13 cellular contexts compared by ENCODE assay signal in the genomic region with DNA sequence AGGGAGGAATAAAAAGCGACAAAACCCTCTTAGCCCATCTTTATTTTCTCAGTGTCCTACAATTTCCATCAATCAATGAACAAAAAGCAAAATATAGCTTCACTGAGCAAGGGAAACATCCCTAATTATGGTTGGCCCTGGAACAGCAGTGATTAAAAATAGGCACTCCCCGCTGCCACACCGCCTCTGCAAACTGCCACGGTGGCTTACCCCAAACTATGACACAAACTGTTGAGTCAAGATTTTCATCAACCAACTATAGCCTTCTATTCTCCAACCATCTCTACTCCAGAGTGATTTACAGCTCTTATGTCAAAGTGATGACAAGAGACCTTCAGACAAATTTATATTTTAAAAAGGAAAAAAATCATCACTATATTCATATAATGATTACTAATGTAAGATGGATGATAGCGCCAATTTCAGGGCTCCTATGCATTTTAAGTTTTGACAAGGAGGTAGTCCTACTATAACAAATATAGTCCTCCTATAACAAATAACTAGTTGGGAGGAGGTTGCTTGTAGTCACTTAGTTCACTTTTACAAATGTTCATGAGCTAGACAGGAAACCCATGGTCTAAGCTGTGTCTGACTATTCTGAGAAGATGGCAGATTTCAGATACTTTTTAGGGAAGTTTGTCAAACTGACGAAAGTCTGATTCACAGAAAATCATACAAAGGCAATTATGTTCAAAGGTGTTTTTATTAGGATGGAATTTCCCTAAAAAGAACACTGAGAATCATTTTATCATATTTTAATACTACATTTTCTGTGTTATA. TPM values are rescaled to one million over a fixed set of nuclear protein-coding genes. Genes with fewer than 3 reads are reported as not detected.
A peak's percentile ranks its signal among the peaks of the same experiment; 100 is the strongest.
DNase-seq lines count a peak whose midpoint lies in the region; ATAC-seq and TF ChIP-seq lines count a peak whose summit lies in the region.
"Had no signal": no experiment of that assay in that cellular context is flagged by ENCODE, and none has a peak within 500 bp of the region (broad histone marks: within the 10 kb centered on the region; RNA-seq: fewer than 3 reads in every experiment).

No MANE protein-coding gene starts in this region.

- H3K9me3 ChIP-seq in PC-3 (ENCODE audit: low read length) (no peaks in the 10 kb centered on the region), gastrocnemius medialis (no peaks in the 10 kb centered on the region), tibial nerve (no peaks in the 10 kb centered on the region)

- POLR2A ChIA-PET in PC-3 (lab: Charles Lee; ENCODE audit: unreplicated experiment), result no interaction called here

- no peaks in the 10 kb centered on the region for H3K27me3 ChIP-seq in PC-3 (ENCODE audit: low read length)
- no peaks in the 10 kb centered on the region for H3K27me3 ChIP-seq in gastrocnemius medialis
- H3K27me3 ChIP-seq in tibial nerve, result no peaks in the 10 kb centered on the region

- H3F3A ChIP-seq in PC-3 (ENCODE audit: low read length, unreplicated experiment), result no peaks in the 10 kb centered on the region

- WGBS in tibial nerve, 2 donors, result 73 to 74% methylated on average over 6 of the region's 6 CpGs

- H3K36me3 ChIP-seq in PC-3 (ENCODE audit: low read depth, low read length) (no peaks in the 10 kb centered on the region; the same call in 1 of the 2 replicates), gastrocnemius medialis (peaks cover 0 to 30% of the 10 kb centered on the region in 2 donors), tibial nerve (peaks cover 0 to 42% (median 5%) of the 10 kb centered on the region in 3 donors)

- H3K9ac ChIP-seq in PC-3 (ENCODE audit: low read length), result no peak overlapping the region; the same call in 1 of the 2 replicates

- H3K79me2 ChIP-seq in PC-3 (ENCODE audit: low read length), result no peaks in the 10 kb centered on the region

- no peak for TF ChIP-seq CTCF in PC-3 (conservative IDR thresholded peaks at IDR 0.05; ENCODE audit: low read depth, low read length)
- no peak for TF ChIP-seq CTCF in gastrocnemius medialis (IDR thresholded peaks at IDR 0.05 in 4 of 5, conservative IDR thresholded peaks at IDR 0.05 in 1 of 5)
- TF ChIP-seq CTCF in tibial nerve (IDR thresholded peaks at IDR 0.05), result no peak

- TF ChIP-seq EP300 in tibial nerve (IDR thresholded peaks at IDR 0.05), result no peak

- intact Hi-C loops in PC-3 (cut with micrococcal nuclease), result loop anchor here (1.0 kb wide), 1 partner anchor 20 kb away; no protein-coding TSS in a partner anchor
- intact Hi-C loops in gastrocnemius medialis (cut with DNase I; ENCODE audit: low total_unique reads), result no loop called here

- in situ Hi-C loops in gastrocnemius medialis (cut with MboI; ENCODE audit: low sequenced_read_pairs in 4 of 4), result no loop called here

- H2AFZ ChIP-seq in PC-3 (ENCODE audit: low read length), result no peak overlapping the region

- H3K27ac ChIP-seq in PC-3 (ENCODE audit: low read length) (peak overlapping the region; percentile 82), caudate nucleus (ENCODE audit: low read depth, low read length) (peak overlapping the region; percentile 90), gastrocnemius medialis (peak overlapping the region in 3 of 4 donors; percentile 34 to 64 (median 55)), tibial nerve (peak overlapping the region in 1 of 4 donors; percentile 54)
- H3K27ac ChIP-seq: coronary artery had no signal

- DNase-seq in SKM-1 treated with dmso at 0.1 percent for 144 hours (lab: John Stamatoyannopoulos, UW; ENCODE audit: unreplicated experiment) (peak; percentile 26), SKM-1 (lab: John Stamatoyannopoulos, UW; ENCODE audit: unreplicated experiment) (no peak), PC-3 (no peak), caudate nucleus (lab: John Stamatoyannopoulos, UW) (peak in 8 of 61 donors; percentile 12 to 73 (median 30)), gastrocnemius medialis (no peak), tibial nerve (ENCODE audit: low spot score in 2 of 2) (no peak)
- DNase-seq: 8988T; activated effector memory CD4-positive, alpha-beta T cell treated with anti-CD3 and anti-CD28 coated beads, Interleukin-2, amount 50 U/mL, for 16 hours; NCI-H1436 had no signal

- CTCF ChIA-PET in PC-3 (lab: Charles Lee), result no interaction called here

- H4K20me1 ChIP-seq in PC-3 (ENCODE audit: low read length), result no peaks in the 10 kb centered on the region

- no peak overlapping the region for H3K4me2 ChIP-seq in PC-3 (ENCODE audit: low read length)

- ATAC-seq in PC-3, result no peak
- ATAC-seq in gastrocnemius medialis, result no peak
- no peak for ATAC-seq in HG03342 (IDR thresholded peaks at IDR 0.05; ENCODE audit: unreplicated experiment)
- ATAC-seq in HG03520 (IDR thresholded peaks at IDR 0.05; ENCODE audit: unreplicated experiment), result no peak

- BruUV-seq in PC-3 (replicated peaks; lab: Mats Ljungman, UMichigan), result no TSS peak

- TF ChIP-seq POLR2A in gastrocnemius medialis (IDR thresholded peaks at IDR 0.05) (no peak), tibial nerve (IDR thresholded peaks at IDR 0.05) (no peak)

- H3K4me1 ChIP-seq in PC-3 (ENCODE audit: insufficient read depth, low read length), result peaks cover 29% of the 10 kb centered on the region
- no peaks in the 10 kb centered on the region for H3K4me1 ChIP-seq in gastrocnemius medialis
- H3K4me1 ChIP-seq in tibial nerve, result peaks cover 0 to 4% (median 0%) of the 10 kb centered on the region in 4 donors

- H3K4me3 ChIP-seq in PC-3 (ENCODE audit: low read length), result no peak overlapping the region
- no peak overlapping the region for H3K4me3 ChIP-seq in gastrocnemius medialis
- no peak overlapping the region for H3K4me3 ChIP-seq in tibial nerve
- H3K4me3 ChIP-seq: coronary artery had no signal

- H3K9me2 ChIP-seq in PC-3 (replicated peaks; ENCODE audit: low read length), result no peaks in the 10 kb centered on the region

RNA-seq across cellular contexts. Expression of a gene that starts 26.3 kb away (rescaled TPM):
- total RNA-seq in PC-3 (2014; rRNA removed) (6.7 and 6.9 TPM in 2 replicates), gastrocnemius medialis (1 to 10 TPM; 4.9 to 8.2 (median 6.7) TPM), tibial nerve (10 to 100 TPM; 14.1 to 16.7 (median 15.5) TPM)

RNA-seq across cellular contexts. Expression of a gene that starts 32.5 kb away (rescaled TPM):
- not detected in 2 replicates for total RNA-seq in PC-3 (2014; rRNA removed)
- total RNA-seq in gastrocnemius medialis, result not detected
- total RNA-seq in tibial nerve, result not detected
- total RNA-seq: mesenteric fat pad had no signal
